8 cellular contexts compared by ENCODE assay signal in genomic region chr14:57060276-57060956, GRCh38.
A peak's percentile ranks its signal among the peaks of the same experiment; 100 is the strongest.
DNase-seq lines count a peak whose midpoint lies in the region; ATAC-seq and TF ChIP-seq lines count a peak whose summit lies in the region.

No MANE protein-coding gene starts in this region.

- DNase-seq in RPMI8226 (peak; percentile 85), right lobe of liver (no peak), NCI-H1417 treated with DMSO at 0.1 percent for 48 hours (lab: John Stamatoyannopoulos, UW) (no peak), spleen (no peak), NCI-H2029 (lab: John Stamatoyannopoulos, UW) (no peak), NCI-H226 (no peak)

- H3K4me1 ChIP-seq in right lobe of liver (peaks cover 0 to 38% (median 13%) of the 10 kb centered on the region in 4 donors), spleen (peaks cover 0 to 9% (median 0%) of the 10 kb centered on the region in 6 donors)

- H3K27ac ChIP-seq in right lobe of liver, result peak overlapping the region; percentile 25 to 71 (median 63)
- peak overlapping the region in 1 of 8 donors; percentile 2 for H3K27ac ChIP-seq in spleen

- ATAC-seq in GM19025 (IDR thresholded peaks at IDR 0.05; ENCODE audit: low read depth, unreplicated experiment) (peak; percentile 94), HG02759 (IDR thresholded peaks at IDR 0.05; ENCODE audit: unreplicated experiment) (peak; percentile 94), right lobe of liver (peak; percentile 62 to 77 (median 69))

- TF ChIP-seq CTCF in right lobe of liver (IDR thresholded peaks at IDR 0.05) (no peak), spleen (IDR thresholded peaks at IDR 0.05 in 8 of 11, conservative IDR thresholded peaks at IDR 0.05 in 3 of 11) (no peak)

- no peaks in the 10 kb centered on the region for H3K9me3 ChIP-seq in right lobe of liver
- no peaks in the 10 kb centered on the region for H3K9me3 ChIP-seq in spleen

- H3K27me3 ChIP-seq in right lobe of liver, result no peaks in the 10 kb centered on the region
- no peaks in the 10 kb centered on the region for H3K27me3 ChIP-seq in spleen (replicated peaks in 1 of 7)

- intact Hi-C loops in right lobe of liver (cut with DNase I), result no loop called here
- intact Hi-C loops in spleen (cut with DNase I; ENCODE audit: low total_unique reads), result no loop called here

- WGBS in right lobe of liver (ENCODE audit: insufficient coverage, low coverage, low lambda C conversion rate, missing lambda C conversion rate), result 28% methylated on average over 6 of the region's 6 CpGs
- 55 to 65% (median 62%) methylated on average over 6 of the region's 6 CpGs for WGBS in spleen, 5 donors

- H3K36me3 ChIP-seq in right lobe of liver (no peaks in the 10 kb centered on the region), spleen (no peaks in the 10 kb centered on the region)

- H3K4me3 ChIP-seq in right lobe of liver (no peak overlapping the region), spleen (no peak overlapping the region)

- no peak for TF ChIP-seq POLR2A in right lobe of liver (IDR thresholded peaks at IDR 0.05)
- no peak for TF ChIP-seq POLR2A in spleen (IDR thresholded peaks at IDR 0.05)
